In genomic region chr19:2841858-2842574, GRCh38 we compare ENCODE assay signal across 9 cellular contexts. TPM values are rescaled to one million over a fixed set of nuclear protein-coding genes. Genes with fewer than 3 reads are reported as not detected.
A peak's percentile ranks its signal among the peaks of the same experiment; 100 is the strongest.
DNase-seq lines count a peak whose midpoint lies in the region; ATAC-seq and TF ChIP-seq lines count a peak whose summit lies in the region.
"Had no signal": no experiment of that assay in that cellular context is flagged by ENCODE, and none has a peak within 500 bp of the region (broad histone marks: within the 10 kb centered on the region; RNA-seq: fewer than 3 reads in every experiment).

No MANE protein-coding gene starts in this region.

- H3K36me3 ChIP-seq in adipocyte (ENCODE audit: control insufficient read depth, insufficient read depth, low read length, severe bottlenecking) (peaks cover 3% of the 10 kb centered on the region), kidney epithelial cell (ENCODE audit: control insufficient read depth, insufficient read depth, low read length) (no peaks in the 10 kb centered on the region), thymus (ENCODE audit: control insufficient read depth, insufficient read depth) (peaks cover 3% of the 10 kb centered on the region)

- H3K9me3 ChIP-seq in adipocyte (ENCODE audit: control insufficient read depth, low read length) (peaks cover 12% of the 10 kb centered on the region), thymus (ENCODE audit: control insufficient read depth) (no peaks in the 10 kb centered on the region)

- DNase-seq in GM03348 (ENCODE audit: low spot score) (peak; percentile 51), adipocyte (ENCODE audit: low read depth) (peak; percentile 30), kidney epithelial cell (ENCODE audit: low read depth) (no peak), inferior parietal cortex (ENCODE audit: extremely low spot score) (no peak), NCI-H187 treated with DMSO at 0.1 percent for 48 hours (lab: John Stamatoyannopoulos, UW) (no peak)

- H3K27ac ChIP-seq in thymus (ENCODE audit: low read depth), result no peak overlapping the region

- WGBS in thymus, result 5% methylated on average over 62 of the region's 62 CpGs

- H3K4me1 ChIP-seq in adipocyte (ENCODE audit: control insufficient read depth, insufficient read depth, low read length) (peaks cover 6% of the 10 kb centered on the region), thymus (ENCODE audit: control insufficient read depth, insufficient read depth, low read length) (peaks cover 12% of the 10 kb centered on the region)

- ATAC-seq in HG02884 (IDR thresholded peaks at IDR 0.05; ENCODE audit: unreplicated experiment) (peak; percentile 18), HG02870 (IDR thresholded peaks at IDR 0.05; ENCODE audit: unreplicated experiment) (no peak)

- peak overlapping the region; percentile 89 for H3K4me3 ChIP-seq in adipocyte (ENCODE audit: low read length)
- peak overlapping the region; percentile 72 for H3K4me3 ChIP-seq in kidney epithelial cell (ENCODE audit: low read depth, low read length)
- peak overlapping the region; percentile 91 for H3K4me3 ChIP-seq in thymus (ENCODE audit: low read length)

- H3K9ac ChIP-seq in adipocyte (ENCODE audit: low read length), result peak overlapping the region; percentile 86

- TF ChIP-seq CTCF in kidney epithelial cell (IDR thresholded peaks at IDR 0.05; ENCODE audit: insufficient read depth, low read length, poor library complexity, severe bottlenecking), result no peak

- H3K27me3 ChIP-seq in adipocyte (replicated peaks; ENCODE audit: control insufficient read depth, insufficient read depth, low read length) (no peaks in the 10 kb centered on the region), kidney epithelial cell (ENCODE audit: control insufficient read depth, insufficient read depth, low read length) (no peaks in the 10 kb centered on the region), thymus (ENCODE audit: control insufficient read depth, insufficient read depth) (no peaks in the 10 kb centered on the region)

RNA-seq across cellular contexts. Expression of gene ZNF555, which starts 0.7 kb away (rescaled TPM):
- total RNA-seq in kidney epithelial cell, result 5.9 and 7.4 TPM in 2 replicates
- 4.2 TPM for polyA plus RNA-seq in thymus

RNA-seq across cellular contexts. Expression of gene ZNF554, which starts 22.3 kb away (rescaled TPM):
- 3.9 and 4.5 TPM in 2 replicates for total RNA-seq in kidney epithelial cell
- polyA plus RNA-seq in thymus, result 7.1 TPM

RNA-seq across cellular contexts. Expression of gene ZNF556, which starts 25.1 kb away (rescaled TPM):
- total RNA-seq in kidney epithelial cell, result 0.07 TPM in 1 of 2 replicates, not detected in the other
- 0.16 TPM for polyA plus RNA-seq in thymus
- total RNA-seq: T-helper 1 cell treated with Interleukin-12 subunit alpha and Interleukin-12 subunit beta and Interleukin-4 antibody, amounts not matched to agents 30 ng/mL and 1 ng/mL, for 36 hours had no signal

RNA-seq across cellular contexts. Expression of gene THOP1, which starts 56.7 kb away (rescaled TPM):
- 79.0 and 85.9 TPM in 2 replicates for total RNA-seq in kidney epithelial cell
- polyA plus RNA-seq in thymus, result 93.9 TPM

RNA-seq across cellular contexts. Expression of gene ZNF57, which starts 58.7 kb away (rescaled TPM):
- 1.6 and 3.0 TPM in 2 replicates for total RNA-seq in kidney epithelial cell
- 7.8 TPM for polyA plus RNA-seq in thymus

Comparison
In these comparisons a context has a peak if more than half of its experiments do, and no peak if none do; other contexts are left out.
1. DNase-seq: peak in GM03348 (single experiment) and adipocyte (single experiment); none in kidney epithelial cell (single experiment), inferior parietal cortex (single experiment) and NCI-H187 treated with DMSO at 0.1 percent for 48 hours (single experiment).
2. Peak in every context shown above with its lines, with median percentiles within 50 percentile points of each other: H3K4me3 ChIP-seq.